Comparison of ENCODE assay signal across 9 cellular contexts in genomic region chr2:67463810-67464209, GRCh38.
A peak's percentile ranks its signal among the peaks of the same experiment; 100 is the strongest.
DNase-seq lines count a peak whose midpoint lies in the region; ATAC-seq and TF ChIP-seq lines count a peak whose summit lies in the region.
"Had no signal": no experiment of that assay in that cellular context is flagged by ENCODE, and none has a peak within 500 bp of the region (broad histone marks: within the 10 kb centered on the region; RNA-seq: fewer than 3 reads in every experiment).

No MANE protein-coding gene starts in this region.

- H3K4me3 ChIP-seq in Karpas-422 (ENCODE audit: low read length), result no peak overlapping the region
- no peak overlapping the region for H3K4me3 ChIP-seq in psoas muscle
- no peak overlapping the region for H3K4me3 ChIP-seq in esophagus muscularis mucosa

- peak overlapping the region; percentile 32 for H3K4me2 ChIP-seq in Karpas-422 (ENCODE audit: low read depth, low read length, poor library complexity, severe bottlenecking)

- no peaks in the 10 kb centered on the region; the same call in 1 of the 2 replicates for H3K9me2 ChIP-seq in Karpas-422 (replicated peaks; ENCODE audit: insufficient read depth, low read length)

- H3K27me3 ChIP-seq in Karpas-422 (ENCODE audit: low read length) (no peaks in the 10 kb centered on the region), psoas muscle (ENCODE audit: insufficient read depth in 3 of 3, low read length in 2 of 3) (no peaks in the 10 kb centered on the region), esophagus muscularis mucosa (no peaks in the 10 kb centered on the region)

- no peak for TF ChIP-seq POLR2A in esophagus muscularis mucosa (IDR thresholded peaks at IDR 0.05; ENCODE audit: low read depth)

- H3K27ac ChIP-seq in Karpas-422 (ENCODE audit: low read length) (peak overlapping the region; percentile 77), psoas muscle (peak overlapping the region; percentile 24), esophagus muscularis mucosa (replicated peaks in 1 of 4) (no peak overlapping the region)

- H3K4me3 Mint-ChIP-seq in activated T-cell treated with anti-CD3 and anti-CD28 coated beads, Interleukin-2, amount 50 U/mL, for 24 hours, result no peak overlapping the region
- H3K4me3 Mint-ChIP-seq: IgD-negative memory B cell had no signal

- no peak overlapping the region for H3K9ac ChIP-seq in Karpas-422 (ENCODE audit: low read length)

- H4K20me1 ChIP-seq in Karpas-422 (ENCODE audit: insufficient read depth, low read depth, low read length), result no peaks in the 10 kb centered on the region

- peaks cover 5% of the 10 kb centered on the region for H3K27me3 Mint-ChIP-seq in activated T-cell treated with anti-CD3 and anti-CD28 coated beads, Interleukin-2, amount 50 U/mL, for 24 hours

- H3K4me1 ChIP-seq in Karpas-422 (ENCODE audit: low read length), result peaks cover 40% of the 10 kb centered on the region
- H3K4me1 ChIP-seq in psoas muscle, result no peaks in the 10 kb centered on the region
- H3K4me1 ChIP-seq in esophagus muscularis mucosa, result no peaks in the 10 kb centered on the region

- H3K36me3 ChIP-seq in Karpas-422 (ENCODE audit: insufficient read depth, low read length), result no peaks in the 10 kb centered on the region
- H3K36me3 ChIP-seq in psoas muscle (ENCODE audit: insufficient read depth in 1 of 2, low read depth in 1 of 2), result no peaks in the 10 kb centered on the region
- H3K36me3 ChIP-seq in esophagus muscularis mucosa, result no peaks in the 10 kb centered on the region

- H3K9me3 ChIP-seq in Karpas-422 (ENCODE audit: low read length) (no peaks in the 10 kb centered on the region), psoas muscle (no peaks in the 10 kb centered on the region), esophagus muscularis mucosa (no peaks in the 10 kb centered on the region)

- TF ChIP-seq CTCF in psoas muscle (IDR thresholded peaks at IDR 0.05) (no peak), esophagus muscularis mucosa (IDR thresholded peaks at IDR 0.05) (no peak)

- H3K4me1 Mint-ChIP-seq in activated T-cell treated with anti-CD3 and anti-CD28 coated beads, Interleukin-2, amount 50 U/mL, for 24 hours (ENCODE audit: low read depth), result no peaks in the 10 kb centered on the region
- H3K4me1 Mint-ChIP-seq: IgD-negative memory B cell had no signal

- 24 to 37% (median 36%) methylated on average over 5 of the region's 5 CpGs for WGBS in psoas muscle, 3 donors
- WGBS in esophagus muscularis mucosa, result 74% methylated on average over 5 of the region's 5 CpGs

- no peaks in the 10 kb centered on the region for H3K36me3 Mint-ChIP-seq in activated T-cell treated with anti-CD3 and anti-CD28 coated beads, Interleukin-2, amount 50 U/mL, for 24 hours (ENCODE audit: low read depth)
- H3K36me3 Mint-ChIP-seq: IgD-negative memory B cell had no signal

- H3K27ac Mint-ChIP-seq in activated T-cell treated with anti-CD3 and anti-CD28 coated beads, Interleukin-2, amount 50 U/mL, for 24 hours, result no peak overlapping the region
- H3K27ac Mint-ChIP-seq: IgD-negative memory B cell had no signal

- H3K9me3 Mint-ChIP-seq in activated T-cell treated with anti-CD3 and anti-CD28 coated beads, Interleukin-2, amount 50 U/mL, for 24 hours, result no peaks in the 10 kb centered on the region

- H2AFZ ChIP-seq in Karpas-422 (ENCODE audit: low read length), result no peak overlapping the region

- no peaks in the 10 kb centered on the region for H3K79me2 ChIP-seq in Karpas-422 (ENCODE audit: low read length)

- DNase-seq in Karpas-422 (peak; percentile 87), NCI-H2227 treated with DMSO at 0.1 percent for 48 hours (lab: John Stamatoyannopoulos, UW) (peak; percentile 75), astrocyte of the hippocampus (ENCODE audit: low read depth, low spot score) (peak; percentile 85), psoas muscle (no peak), esophagus muscularis mucosa (ENCODE audit: extremely low spot score) (no peak), SKM-1 (lab: John Stamatoyannopoulos, UW; ENCODE audit: unreplicated experiment) (no peak)
- DNase-seq in activated T-cell treated with anti-CD3 and anti-CD28 coated beads, Interleukin-2, amount 50 U/mL, for 24 hours, result no peak

- intact Hi-C loops in psoas muscle (cut with DNase I) (loop anchor here in 1 of 2 donors (5.0 kb wide), 1 partner anchor 183 kb away; no protein-coding TSS in a partner anchor), esophagus muscularis mucosa (cut with DNase I) (no loop called here)

- no peak for TF ChIP-seq EP300 in esophagus muscularis mucosa (IDR thresholded peaks at IDR 0.05)

- ATAC-seq in psoas muscle (peak; percentile 91 to 99 (median 95)), HG03135 (IDR thresholded peaks at IDR 0.05; ENCODE audit: unreplicated experiment) (no peak)

Comparison
In these comparisons a context has a peak if more than half of its experiments do, and no peak if none do; other contexts are left out.
1. DNase-seq: peak in Karpas-422 (single experiment), NCI-H2227 treated with DMSO at 0.1 percent for 48 hours (single experiment) and astrocyte of the hippocampus (single experiment); none in psoas muscle (0 of 2), esophagus muscularis mucosa (single experiment), SKM-1 (single experiment) and activated T-cell treated with anti-CD3 and anti-CD28 coated beads, Interleukin-2, amount 50 U/mL, for 24 hours (single experiment).
2. H3K27ac ChIP-seq: peak in Karpas-422 (single experiment) and psoas muscle (single experiment); none in esophagus muscularis mucosa (0 of 4).